ENCODE assay signal across 29 cellular contexts in genomic region chr2:147425437-147426038, GRCh38.
DNase-seq lines count a peak whose midpoint lies in the region; ATAC-seq and TF ChIP-seq lines count a peak whose summit lies in the region.
"Had no signal": no experiment of that assay in that cellular context is flagged by ENCODE, and none has a peak within 500 bp of the region (broad histone marks: within the 10 kb centered on the region; RNA-seq: fewer than 3 reads in every experiment).

No MANE protein-coding gene starts in this region.

- H3K9me3 ChIP-seq in PC-3 (ENCODE audit: low read length), result no peaks in the 10 kb centered on the region
- no peaks in the 10 kb centered on the region for H3K9me3 ChIP-seq in hepatocyte (ENCODE audit: low read depth)
- H3K9me3 ChIP-seq: A549, heart left ventricle, left lung, right atrium auricular region had no signal

- H3K4me1 ChIP-seq in PC-3 (ENCODE audit: insufficient read depth, low read length) (peaks cover 25% of the 10 kb centered on the region), hepatocyte (ENCODE audit: insufficient read depth) (no peaks in the 10 kb centered on the region)
- H3K4me1 ChIP-seq: A549, left lung, right atrium auricular region had no signal

- TF ChIP-seq CTCF in PC-3 (conservative IDR thresholded peaks at IDR 0.05; ENCODE audit: low read depth, low read length) (no peak), hepatocyte (IDR thresholded peaks at IDR 0.05; ENCODE audit: poor library complexity) (no peak)

- no peaks in the 10 kb centered on the region for H3K36me3 ChIP-seq in PC-3 (ENCODE audit: low read depth, low read length)
- no peaks in the 10 kb centered on the region for H3K36me3 ChIP-seq in hepatocyte (replicated peaks; ENCODE audit: insufficient read depth, low read depth)
- H3K36me3 ChIP-seq: heart left ventricle, left lung, right atrium auricular region, WERI-Rb-1 had no signal

- H3F3A ChIP-seq in PC-3 (ENCODE audit: low read length, unreplicated experiment), result no peaks in the 10 kb centered on the region

- WGBS in hepatocyte (ENCODE audit: low lambda C conversion rate, missing lambda C conversion rate), result 80% methylated on average over 5 of the region's 5 CpGs

- peak; percentile 73 for DNase-seq in CD1c-positive myeloid dendritic cell (ENCODE audit: extremely low spot score)
- DNase-seq in PC-3, result no peak
- peak; percentile 45 for DNase-seq in hepatocyte (ENCODE audit: low spot score)
- DNase-seq in mucosa of gallbladder (ENCODE audit: low spot score), result peak; percentile 31
- DNase-seq in LoVo (ENCODE audit: low spot score), result no peak
- DNase-seq: activated CD4-positive, alpha-beta T cell treated with anti-CD3 and anti-CD28 coated beads for 48 hours; activated T-cell treated with anti-CD3 and anti-CD28 coated beads, Interleukin-2, amount 50 U/mL, for 24 hours; AML-193; cerebellar nuclear complex; dorsolateral prefrontal cortex; GDM1; heart left ventricle; left lung; naive thymus-derived CD8-positive, alpha-beta T cell; NCI-H1417 treated with DMSO at 0.1 percent for 48 hours; NCI-H774; occipital lobe; stimulated activated CD4-positive, alpha-beta T cell treated with anti-CD3 and anti-CD28 coated beads, Interleukin-4, amount 100 ng/mL, for 24 hours; substantia nigra; T-helper 17 cell; WERI-Rb-1 had no signal

- CTCF ChIA-PET in PC-3 (lab: Charles Lee), result interaction anchor here (0.6 to 0.7 kb wide), 2 partner anchors 380 to 381 kb away, joined by 3 to 5 read pairs; no protein-coding TSS in a partner anchor

- no peaks in the 10 kb centered on the region for H3K79me2 ChIP-seq in PC-3 (ENCODE audit: low read length)
- no peaks in the 10 kb centered on the region for H3K79me2 ChIP-seq in hepatocyte

- intact Hi-C loops in PC-3 (cut with micrococcal nuclease), result loop anchor here (5.0 to 10.0 kb wide), 2 partner anchors 57 to 199 kb away; no protein-coding TSS in a partner anchor

- H3K4me2 ChIP-seq in PC-3 (ENCODE audit: low read length), result peak overlapping the region; percentile 30
- no peak overlapping the region for H3K4me2 ChIP-seq in hepatocyte
- H3K4me2 ChIP-seq: A549, GM23338 had no signal

- no peaks in the 10 kb centered on the region for H3K27me3 ChIP-seq in PC-3 (ENCODE audit: low read length)
- no peaks in the 10 kb centered on the region for H3K27me3 ChIP-seq in hepatocyte
- H3K27me3 ChIP-seq: dorsolateral prefrontal cortex, heart left ventricle, left lung, right atrium auricular region had no signal

- no peak overlapping the region for H2AFZ ChIP-seq in PC-3 (ENCODE audit: low read length)
- no peak overlapping the region for H2AFZ ChIP-seq in hepatocyte
- H2AFZ ChIP-seq: GM23338 had no signal

- H3K4me3 ChIP-seq in PC-3 (ENCODE audit: low read length) (no peak overlapping the region), hepatocyte (no peak overlapping the region)
- H3K4me3 ChIP-seq: A549, dorsolateral prefrontal cortex, GM23338, heart left ventricle, left lung, right atrium auricular region had no signal

- POLR2A ChIA-PET in PC-3 (lab: Charles Lee; ENCODE audit: unreplicated experiment), result no interaction called here

- no peak for ATAC-seq in PC-3
- no peak for ATAC-seq in HG03571 (IDR thresholded peaks at IDR 0.05; ENCODE audit: unreplicated experiment)
- no peak for ATAC-seq in HG02852 (IDR thresholded peaks at IDR 0.05; ENCODE audit: unreplicated experiment)
- ATAC-seq in HG03108 (IDR thresholded peaks at IDR 0.05; ENCODE audit: unreplicated experiment), result no peak
- ATAC-seq: A549; GM23338; left lung; naive thymus-derived CD8-positive, alpha-beta T cell; SK-N-SH treated with all-trans-retinoic acid at 6 μM for 48 hours; stimulated activated memory B cell treated with anti-CD40 and anti-IgM and Interleukin-4, amounts not matched to agents 10 μg/mL and 1 μg/mL and 100 μg/mL, for 72 hours; T-helper 17 cell had no signal

- no peak overlapping the region for H3K9ac ChIP-seq in PC-3 (ENCODE audit: low read length)

- no TSS peak for BruUV-seq in PC-3 (replicated peaks; lab: Mats Ljungman, UMichigan)

- no peak overlapping the region; the same call in 1 of the 2 replicates for H3K27ac ChIP-seq in PC-3 (ENCODE audit: low read length)
- peak overlapping the region; percentile 78 for H3K27ac ChIP-seq in hepatocyte
- H3K27ac ChIP-seq: A549, dorsolateral prefrontal cortex, heart left ventricle, left lung, right atrium auricular region, WERI-Rb-1 had no signal

- H4K20me1 ChIP-seq in PC-3 (ENCODE audit: low read length) (no peaks in the 10 kb centered on the region), hepatocyte (ENCODE audit: insufficient read depth, poor library complexity, severe bottlenecking) (no peaks in the 10 kb centered on the region)

- no peaks in the 10 kb centered on the region for H3K9me2 ChIP-seq in PC-3 (replicated peaks; ENCODE audit: low read length)
- no peaks in the 10 kb centered on the region for H3K9me2 ChIP-seq in hepatocyte (replicated peaks; ENCODE audit: insufficient read depth)

Comparison
In these comparisons a context has a peak if more than half of its experiments do, and no peak if none do; other contexts are left out.
1. DNase-seq: peak in CD1c-positive myeloid dendritic cell (single experiment), hepatocyte (single experiment) and mucosa of gallbladder (single experiment); none in PC-3 (single experiment) and LoVo (single experiment).